ENCODE assay signal across 1 cellular context in the genomic region with DNA sequence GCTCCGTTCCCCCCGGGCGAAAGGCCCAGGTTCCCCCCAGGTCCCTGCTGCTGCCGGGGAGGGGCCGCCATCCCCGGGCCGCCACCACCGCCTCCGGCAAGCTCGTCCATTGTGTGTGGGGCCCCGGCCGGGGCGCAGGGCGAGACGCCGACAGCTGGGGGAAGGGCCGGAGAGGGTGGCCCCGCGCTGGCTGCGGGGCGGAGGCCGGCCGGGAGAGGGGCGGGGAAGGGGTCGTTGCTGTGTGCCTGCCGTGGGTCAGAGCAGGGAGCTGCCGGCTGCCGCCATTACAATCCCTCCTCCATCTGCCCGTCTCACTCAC.
TF ChIP-seq lines count a peak whose summit lies in the region.

Gene STRN3, minus strand, starts transcription at position 304 of the 319 bp plus-strand sequence. Its CDS starts 194 bp downstream, at position 110.

TF ChIP-seq in HepG2, 621 proteins besides CTCF, POLR2A, EP300 and RAD21 (continued from another document and continues in another):
- TF ChIP-seq ZSCAN12 (CRISPR knock-in tag; IDR thresholded peaks at IDR 0.05) (peak; percentile 58; the same call in 1 of the 2 replicates), CSRNP1 (CRISPR knock-in tag; IDR thresholded peaks at IDR 0.05) (0 out of 2 replicates have a peak, but pooled peaks have one; percentile 15), HNRNPL (IDR thresholded peaks at IDR 0.05; ENCODE audit: low read depth, low read length) (peak; percentile 17; the same call in 1 of the 2 replicates), RXRB (CRISPR knock-in tag; IDR thresholded peaks at IDR 0.05; ENCODE audit: borderline replicate concordance) (no peak), ZNF543 (CRISPR knock-in tag; IDR thresholded peaks at IDR 0.05) (no peak), ZNF234 (CRISPR knock-in tag; conservative IDR thresholded peaks at IDR 0.05) (no peak; the same call in 1 of the 2 replicates), HMGXB3 (CRISPR knock-in tag; IDR thresholded peaks at IDR 0.05; ENCODE audit: borderline replicate concordance) (no peak), NR0B2 (CRISPR knock-in tag; IDR thresholded peaks at IDR 0.05) (peak; percentile 59), ZNF451 (CRISPR knock-in tag; IDR thresholded peaks at IDR 0.05) (peak; percentile 84; the same call in 1 of the 2 replicates), POLR2AphosphoS5 (IDR thresholded peaks at IDR 0.05; ENCODE audit: low read depth, low read length) (peak; percentile 83; the same call in 1 of the 2 replicates), SOX13 (IDR thresholded peaks at IDR 0.05) (0 out of 2 replicates have a peak, but pooled peaks have one; percentile 6), SOX13 (CRISPR knock-in tag; conservative IDR thresholded peaks at IDR 0.05 in 1 of 2, IDR thresholded peaks at IDR 0.05 in 1 of 2) (no peak; a peak in 1 of 4 replicates), PAF1 (CRISPR knock-in tag; IDR thresholded peaks at IDR 0.05) (no peak), ZNF7 (CRISPR knock-in tag; IDR thresholded peaks at IDR 0.05) (no peak), CREBL2 (CRISPR knock-in tag; IDR thresholded peaks at IDR 0.05; ENCODE audit: borderline replicate concordance) (0 out of 2 replicates have a peak, but pooled peaks have one; percentile 84), AGO1 (IDR thresholded peaks at IDR 0.05; ENCODE audit: low read depth, low read length, poor library complexity, severe bottlenecking) (peak; percentile 68), ZFX (CRISPR knock-in tag; IDR thresholded peaks at IDR 0.05; ENCODE audit: low read depth) (peak; percentile 67), RARG (CRISPR knock-in tag; IDR thresholded peaks at IDR 0.05; ENCODE audit: low read depth) (0 out of 2 replicates have a peak, but pooled peaks have one; percentile 22), KLF6 (CRISPR knock-in tag; IDR thresholded peaks at IDR 0.05) (peak; percentile 30; the same call in 1 of the 2 replicates), TEAD2 (CRISPR knock-in tag; IDR thresholded peaks at IDR 0.05) (peak; percentile 80), ZBTB3 (CRISPR knock-in tag; IDR thresholded peaks at IDR 0.05; ENCODE audit: borderline replicate concordance, low read depth) (0 out of 2 replicates have a peak, but pooled peaks have one; percentile 82), ZNF207 (IDR thresholded peaks at IDR 0.05; ENCODE audit: borderline replicate concordance) (no peak), ZFY (CRISPR knock-in tag; IDR thresholded peaks at IDR 0.05) (peak; percentile 34; the same call in 1 of the 2 replicates), MAZ (IDR thresholded peaks at IDR 0.05; ENCODE audit: borderline replicate concordance, low read depth, low read length) (no peak), MAZ (CRISPR knock-in tag; IDR thresholded peaks at IDR 0.05; ENCODE audit: low read depth) (0 out of 2 replicates have a peak, but pooled peaks have one; percentile 19), ZNF235 (CRISPR knock-in tag; IDR thresholded peaks at IDR 0.05; ENCODE audit: borderline replicate concordance) (peak; percentile 23; the same call in 1 of the 2 replicates), ZNF629 (CRISPR knock-in tag; conservative IDR thresholded peaks at IDR 0.05) (0 out of 2 replicates have a peak, but pooled peaks have one; percentile 4), SP1 (IDR thresholded peaks at IDR 0.05) (no peak), SP1 (CRISPR knock-in tag; IDR thresholded peaks at IDR 0.05) (no peak), TGIF2 (CRISPR knock-in tag; IDR thresholded peaks at IDR 0.05) (0 out of 2 replicates have a peak, but pooled peaks have one; percentile 3), AGO2 (optimal IDR thresholded peaks at IDR 0.05; ENCODE audit: low read depth, low read length) (peak; percentile 98), NCOA1 (CRISPR knock-in tag; IDR thresholded peaks at IDR 0.05) (peak; percentile 92; the same call in 1 of the 2 replicates), NCOA2 (CRISPR knock-in tag; IDR thresholded peaks at IDR 0.05) (no peak), ZFAT (CRISPR knock-in tag; conservative IDR thresholded peaks at IDR 0.05) (0 out of 2 replicates have a peak, but pooled peaks have one; percentile 77), ZSCAN21 (CRISPR knock-in tag; IDR thresholded peaks at IDR 0.05; ENCODE audit: borderline replicate concordance) (peak; percentile 46; the same call in 1 of the 2 replicates), GABPA (IDR thresholded peaks at IDR 0.05; ENCODE audit: low read depth, low read length) (no peak), GABPA (CRISPR knock-in tag; IDR thresholded peaks at IDR 0.05; ENCODE audit: low read depth) (no peak), DBP (CRISPR knock-in tag; IDR thresholded peaks at IDR 0.05; ENCODE audit: not compliant biosample characterization) (no peak)
- TF ChIP-seq, protein P1, sequence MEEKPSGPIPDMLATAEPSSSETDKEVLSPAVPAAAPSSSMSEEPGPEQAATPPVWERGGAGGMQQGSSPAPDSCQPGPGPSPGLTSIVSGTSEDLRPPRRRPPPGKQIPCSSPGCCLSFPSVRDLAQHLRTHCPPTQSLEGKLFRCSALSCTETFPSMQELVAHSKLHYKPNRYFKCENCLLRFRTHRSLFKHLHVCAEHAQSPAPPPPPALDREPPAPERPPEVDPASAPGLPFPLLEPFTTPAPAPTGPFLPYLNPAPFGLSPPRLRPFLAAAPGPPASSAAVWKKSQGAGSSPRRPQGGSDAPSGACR (CRISPR knock-in tag; IDR thresholded peaks at IDR 0.05), result peak; percentile 74
- TF ChIP-seq, protein P2, sequence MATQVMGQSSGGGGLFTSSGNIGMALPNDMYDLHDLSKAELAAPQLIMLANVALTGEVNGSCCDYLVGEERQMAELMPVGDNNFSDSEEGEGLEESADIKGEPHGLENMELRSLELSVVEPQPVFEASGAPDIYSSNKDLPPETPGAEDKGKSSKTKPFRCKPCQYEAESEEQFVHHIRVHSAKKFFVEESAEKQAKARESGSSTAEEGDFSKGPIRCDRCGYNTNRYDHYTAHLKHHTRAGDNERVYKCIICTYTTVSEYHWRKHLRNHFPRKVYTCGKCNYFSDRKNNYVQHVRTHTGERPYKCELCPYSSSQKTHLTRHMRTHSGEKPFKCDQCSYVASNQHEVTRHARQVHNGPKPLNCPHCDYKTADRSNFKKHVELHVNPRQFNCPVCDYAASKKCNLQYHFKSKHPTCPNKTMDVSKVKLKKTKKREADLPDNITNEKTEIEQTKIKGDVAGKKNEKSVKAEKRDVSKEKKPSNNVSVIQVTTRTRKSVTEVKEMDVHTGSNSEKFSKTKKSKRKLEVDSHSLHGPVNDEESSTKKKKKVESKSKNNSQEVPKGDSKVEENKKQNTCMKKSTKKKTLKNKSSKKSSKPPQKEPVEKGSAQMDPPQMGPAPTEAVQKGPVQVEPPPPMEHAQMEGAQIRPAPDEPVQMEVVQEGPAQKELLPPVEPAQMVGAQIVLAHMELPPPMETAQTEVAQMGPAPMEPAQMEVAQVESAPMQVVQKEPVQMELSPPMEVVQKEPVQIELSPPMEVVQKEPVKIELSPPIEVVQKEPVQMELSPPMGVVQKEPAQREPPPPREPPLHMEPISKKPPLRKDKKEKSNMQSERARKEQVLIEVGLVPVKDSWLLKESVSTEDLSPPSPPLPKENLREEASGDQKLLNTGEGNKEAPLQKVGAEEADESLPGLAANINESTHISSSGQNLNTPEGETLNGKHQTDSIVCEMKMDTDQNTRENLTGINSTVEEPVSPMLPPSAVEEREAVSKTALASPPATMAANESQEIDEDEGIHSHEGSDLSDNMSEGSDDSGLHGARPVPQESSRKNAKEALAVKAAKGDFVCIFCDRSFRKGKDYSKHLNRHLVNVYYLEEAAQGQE (IDR thresholded peaks at IDR 0.05; ENCODE audit: borderline replicate concordance in 1 of 2, low read depth in 1 of 2, low read length in 2 of 2), result peak in 1 of 2 experiments; percentile 73; a peak in 1 of 4 replicates
- TF ChIP-seq, protein P3, sequence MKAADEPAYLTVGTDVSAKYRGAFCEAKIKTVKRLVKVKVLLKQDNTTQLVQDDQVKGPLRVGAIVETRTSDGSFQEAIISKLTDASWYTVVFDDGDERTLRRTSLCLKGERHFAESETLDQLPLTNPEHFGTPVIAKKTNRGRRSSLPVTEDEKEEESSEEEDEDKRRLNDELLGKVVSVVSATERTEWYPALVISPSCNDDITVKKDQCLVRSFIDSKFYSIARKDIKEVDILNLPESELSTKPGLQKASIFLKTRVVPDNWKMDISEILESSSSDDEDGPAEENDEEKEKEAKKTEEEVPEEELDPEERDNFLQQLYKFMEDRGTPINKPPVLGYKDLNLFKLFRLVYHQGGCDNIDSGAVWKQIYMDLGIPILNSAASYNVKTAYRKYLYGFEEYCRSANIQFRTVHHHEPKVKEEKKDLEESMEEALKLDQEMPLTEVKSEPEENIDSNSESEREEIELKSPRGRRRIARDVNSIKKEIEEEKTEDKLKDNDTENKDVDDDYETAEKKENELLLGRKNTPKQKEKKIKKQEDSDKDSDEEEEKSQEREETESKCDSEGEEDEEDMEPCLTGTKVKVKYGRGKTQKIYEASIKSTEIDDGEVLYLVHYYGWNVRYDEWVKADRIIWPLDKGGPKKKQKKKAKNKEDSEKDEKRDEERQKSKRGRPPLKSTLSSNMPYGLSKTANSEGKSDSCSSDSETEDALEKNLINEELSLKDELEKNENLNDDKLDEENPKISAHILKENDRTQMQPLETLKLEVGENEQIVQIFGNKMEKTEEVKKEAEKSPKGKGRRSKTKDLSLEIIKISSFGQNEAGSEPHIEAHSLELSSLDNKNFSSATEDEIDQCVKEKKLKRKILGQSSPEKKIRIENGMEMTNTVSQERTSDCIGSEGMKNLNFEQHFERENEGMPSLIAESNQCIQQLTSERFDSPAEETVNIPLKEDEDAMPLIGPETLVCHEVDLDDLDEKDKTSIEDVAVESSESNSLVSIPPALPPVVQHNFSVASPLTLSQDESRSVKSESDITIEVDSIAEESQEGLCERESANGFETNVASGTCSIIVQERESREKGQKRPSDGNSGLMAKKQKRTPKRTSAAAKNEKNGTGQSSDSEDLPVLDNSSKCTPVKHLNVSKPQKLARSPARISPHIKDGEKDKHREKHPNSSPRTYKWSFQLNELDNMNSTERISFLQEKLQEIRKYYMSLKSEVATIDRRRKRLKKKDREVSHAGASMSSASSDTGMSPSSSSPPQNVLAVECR (CRISPR knock-in tag; IDR thresholded peaks at IDR 0.05; ENCODE audit: borderline replicate concordance), result peak; percentile 82
- TF ChIP-seq, protein P4, sequence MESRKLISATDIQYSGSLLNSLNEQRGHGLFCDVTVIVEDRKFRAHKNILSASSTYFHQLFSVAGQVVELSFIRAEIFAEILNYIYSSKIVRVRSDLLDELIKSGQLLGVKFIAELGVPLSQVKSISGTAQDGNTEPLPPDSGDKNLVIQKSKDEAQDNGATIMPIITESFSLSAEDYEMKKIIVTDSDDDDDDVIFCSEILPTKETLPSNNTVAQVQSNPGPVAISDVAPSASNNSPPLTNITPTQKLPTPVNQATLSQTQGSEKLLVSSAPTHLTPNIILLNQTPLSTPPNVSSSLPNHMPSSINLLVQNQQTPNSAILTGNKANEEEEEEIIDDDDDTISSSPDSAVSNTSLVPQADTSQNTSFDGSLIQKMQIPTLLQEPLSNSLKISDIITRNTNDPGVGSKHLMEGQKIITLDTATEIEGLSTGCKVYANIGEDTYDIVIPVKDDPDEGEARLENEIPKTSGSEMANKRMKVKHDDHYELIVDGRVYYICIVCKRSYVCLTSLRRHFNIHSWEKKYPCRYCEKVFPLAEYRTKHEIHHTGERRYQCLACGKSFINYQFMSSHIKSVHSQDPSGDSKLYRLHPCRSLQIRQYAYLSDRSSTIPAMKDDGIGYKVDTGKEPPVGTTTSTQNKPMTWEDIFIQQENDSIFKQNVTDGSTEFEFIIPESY (CRISPR knock-in tag; IDR thresholded peaks at IDR 0.05), result no peak
